4 cellular contexts compared by ENCODE assay signal in genomic region chr9:76185432-76185831, GRCh38.
A peak's percentile ranks its signal among the peaks of the same experiment; 100 is the strongest.
TF ChIP-seq lines count a peak whose summit lies in the region.

No MANE protein-coding gene starts in this region.

TF ChIP-seq in HepG2, 621 proteins besides CTCF, POLR2A, EP300 and RAD21:
- TF ChIP-seq MAFF (IDR thresholded peaks at IDR 0.05; ENCODE audit: low read depth, low read length) (peak; percentile 73), MAFK (conservative IDR thresholded peaks at IDR 0.05 in 1 of 2, IDR thresholded peaks at IDR 0.05 in 1 of 2; ENCODE audit: low read length in 2 of 2) (peak; percentile 63 to 78), CEBPZ (IDR thresholded peaks at IDR 0.05; ENCODE audit: low read length) (no peak), EZH2 (conservative IDR thresholded peaks at IDR 0.05; ENCODE audit: low read depth, low read length) (no peak), ZNF280D (CRISPR knock-in tag; IDR thresholded peaks at IDR 0.05) (no peak)

TF ChIP-seq in A549, 52 proteins besides CTCF, POLR2A, EP300 and RAD21:
- peak; percentile 74 for TF ChIP-seq MAFK (IDR thresholded peaks at IDR 0.05; ENCODE audit: partially characterized antibody)
- TF ChIP-seq KDM5A (IDR thresholded peaks at IDR 0.05), result no peak

TF ChIP-seq in IMR-90, 13 proteins besides CTCF, POLR2A, EP300 and RAD21:
- TF ChIP-seq RCOR1 (IDR thresholded peaks at IDR 0.05; ENCODE audit: insufficient replicate concordance, low read length) (no peak), SMC3 (IDR thresholded peaks at IDR 0.05; ENCODE audit: low read depth, low read length) (no peak), MXI1 (IDR thresholded peaks at IDR 0.05; ENCODE audit: borderline replicate concordance, low read depth, low read length) (no peak), NFE2L2 (IDR thresholded peaks at IDR 0.05; ENCODE audit: low read depth, low read length) (no peak), CEBPB (IDR thresholded peaks at IDR 0.05; ENCODE audit: low read depth, low read length) (no peak), MAZ (IDR thresholded peaks at IDR 0.05; ENCODE audit: borderline replicate concordance, low read depth, low read length) (no peak), BHLHE40 (IDR thresholded peaks at IDR 0.05; ENCODE audit: low read depth, low read length) (no peak), FOS (IDR thresholded peaks at IDR 0.05; ENCODE audit: low read depth, low read length) (no peak), MAFK (IDR thresholded peaks at IDR 0.05; ENCODE audit: low read depth, low read length) (peak; percentile 63)

TF ChIP-seq in K562, 482 proteins besides CTCF, POLR2A, EP300 and RAD21:
- TF ChIP-seq ZNF316 (IDR thresholded peaks at IDR 0.05), result peak; percentile 28; the same call in 1 of the 2 replicates
- TF ChIP-seq MAFF (IDR thresholded peaks at IDR 0.05; ENCODE audit: low read length), result 0 out of 2 replicates have a peak, but pooled peaks have one; percentile 10
- TF ChIP-seq EP400 (IDR thresholded peaks at IDR 0.05), result no peak
